ENCODE assay signal across 8 cellular contexts in the genomic region with DNA sequence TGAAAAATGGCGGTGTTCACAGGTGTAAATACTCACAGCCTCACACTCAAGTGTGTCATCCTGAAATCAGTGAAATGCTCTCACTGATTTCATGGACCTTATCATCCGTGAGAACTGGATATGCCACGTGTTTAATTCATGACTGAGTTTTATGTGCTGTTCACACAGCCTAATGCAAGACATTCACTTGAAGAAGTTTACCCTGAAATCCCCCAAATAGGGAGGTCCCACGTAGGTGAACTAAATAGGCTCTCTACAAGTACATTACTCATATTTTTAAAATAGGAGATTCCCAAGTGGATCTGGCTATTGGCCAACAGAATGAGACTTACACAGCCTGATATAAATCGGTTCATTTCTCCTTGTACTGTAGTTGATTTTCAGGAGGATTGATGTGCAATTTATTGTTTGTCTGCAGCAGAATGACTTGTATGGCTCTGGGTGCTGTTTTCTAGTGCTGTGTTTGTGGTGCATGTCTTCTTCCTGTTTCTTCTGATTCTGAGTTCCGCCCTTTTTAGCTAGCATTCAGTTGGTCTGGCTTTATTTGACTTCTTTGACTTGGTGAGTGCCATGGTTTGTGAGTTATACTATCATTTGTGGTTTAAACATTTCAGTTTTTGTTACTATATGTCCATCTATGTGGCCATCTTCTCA. TPM values are rescaled to one million over a fixed set of nuclear protein-coding genes. Genes with fewer than 3 reads are reported as not detected.
A peak's percentile ranks its signal among the peaks of the same experiment; 100 is the strongest.
DNase-seq lines count a peak whose midpoint lies in the region; ATAC-seq and TF ChIP-seq lines count a peak whose summit lies in the region.

No MANE protein-coding gene starts in this region.

- no peaks in the 10 kb centered on the region for H3K27me3 ChIP-seq in GM23338 (ENCODE audit: insufficient read depth)

- H3K27me3 Mint-ChIP-seq in GM23338 (ENCODE audit: insufficient read depth, low read depth, poor library complexity) (peaks cover 11% of the 10 kb centered on the region), natural killer cell (ENCODE audit: low read depth in 2 of 2) (no peaks in the 10 kb centered on the region)
- H3K27me3 Mint-ChIP-seq in activated CD4-positive, alpha-beta T cell treated with anti-CD3 and anti-CD28 coated beads, Interleukin-2, amount 10 ng/mL, durations not matched to agents 24 days and 14 days = peaks cover 4% of the 10 kb centered on the region

- no peaks in the 10 kb centered on the region for H3F3A ChIP-seq in GM23338 (replicated peaks; ENCODE audit: low read depth)

- H3K4me1 ChIP-seq in GM23338 (ENCODE audit: insufficient read depth) = peaks cover 53% of the 10 kb centered on the region

- TF ChIP-seq CTCF in GM23338 (conservative IDR thresholded peaks at IDR 0.05; ENCODE audit: low read depth in 2 of 2) (no peak), natural killer cell (IDR thresholded peaks at IDR 0.05) (no peak)

- peaks cover 72% of the 10 kb centered on the region for H3K4me1 Mint-ChIP-seq in GM23338
- H3K4me1 Mint-ChIP-seq in natural killer cell = peaks cover 42 to 67% of the 10 kb centered on the region in 2 donors
- peaks cover 3% of the 10 kb centered on the region for H3K4me1 Mint-ChIP-seq in activated CD4-positive, alpha-beta T cell treated with anti-CD3 and anti-CD28 coated beads, Interleukin-2, amount 10 ng/mL, durations not matched to agents 24 days and 14 days

- H3K4me3 ChIP-seq in GM23338 = no peak overlapping the region

- H3K27ac ChIP-seq in GM23338 (ENCODE audit: low read depth) = no peak overlapping the region; the same call in 1 of the 2 replicates

- no peak overlapping the region for H2AFZ ChIP-seq in GM23338

- ATAC-seq in GM18499 (IDR thresholded peaks at IDR 0.05; ENCODE audit: insufficient read depth, unreplicated experiment) (peak; percentile 27), GM23338 (no peak), natural killer cell (peak; percentile 51 to 74 (median 55)), HG03457 (IDR thresholded peaks at IDR 0.05; ENCODE audit: unreplicated experiment) (no peak), HG02588 (IDR thresholded peaks at IDR 0.05; ENCODE audit: unreplicated experiment) (no peak)

- peaks cover 21% of the 10 kb centered on the region for H4K20me1 ChIP-seq in GM23338 (replicated peaks; ENCODE audit: insufficient read depth)

- no peaks in the 10 kb centered on the region for H3K36me3 ChIP-seq in GM23338 (ENCODE audit: insufficient read depth)

- H3K4me2 ChIP-seq in GM23338 = no peak overlapping the region

- H3K27ac Mint-ChIP-seq in GM23338 (peak overlapping the region; percentile 2), natural killer cell (peak overlapping the region; percentile 67 to 88)
- no peak overlapping the region for H3K27ac Mint-ChIP-seq in activated CD4-positive, alpha-beta T cell treated with anti-CD3 and anti-CD28 coated beads, Interleukin-2, amount 10 ng/mL, durations not matched to agents 24 days and 14 days

- H3K79me2 ChIP-seq in GM23338 (replicated peaks; ENCODE audit: insufficient read depth) = peaks cover 100% of the 10 kb centered on the region

- no peaks in the 10 kb centered on the region for H3K9me2 ChIP-seq in GM23338 (ENCODE audit: insufficient read depth)

- intact Hi-C loops in natural killer cell (cut with micrococcal nuclease) = no loop called here
- intact Hi-C loops in activated CD4-positive, alpha-beta T cell treated with anti-CD3 and anti-CD28 coated beads, Interleukin-2, amount 10 ng/mL, durations not matched to agents 24 days and 14 days (cut with micrococcal nuclease) = no loop called here

- no peak overlapping the region for H3K4me3 Mint-ChIP-seq in GM23338
- H3K4me3 Mint-ChIP-seq in natural killer cell = peak overlapping the region; percentile 67
- H3K4me3 Mint-ChIP-seq in activated CD4-positive, alpha-beta T cell treated with anti-CD3 and anti-CD28 coated beads, Interleukin-2, amount 10 ng/mL, durations not matched to agents 24 days and 14 days = no peak overlapping the region

- H3K9me3 Mint-ChIP-seq in GM23338 (peaks cover 6% of the 10 kb centered on the region; the same call in 2 of the 3 replicates), natural killer cell (no peaks in the 10 kb centered on the region)
- H3K9me3 Mint-ChIP-seq in activated CD4-positive, alpha-beta T cell treated with anti-CD3 and anti-CD28 coated beads, Interleukin-2, amount 10 ng/mL, durations not matched to agents 24 days and 14 days = no peaks in the 10 kb centered on the region

- DNase-seq in GM23338 (ENCODE audit: low spot score) = no peak
- peak; percentile 85 for DNase-seq in NOMO-1 treated with DMSO at 0.1 percent for 48 hours (lab: John Stamatoyannopoulos, UW; ENCODE audit: unreplicated experiment)
- DNase-seq in natural killer cell = no peak
- no peak for DNase-seq in NCI-H2107 treated with DMSO at 0.1 percent for 48 hours (lab: John Stamatoyannopoulos, UW; ENCODE audit: unreplicated experiment)
- DNase-seq in activated CD4-positive, alpha-beta T cell treated with anti-CD3 and anti-CD28 coated beads, Interleukin-2, amount 10 ng/mL, durations not matched to agents 24 days and 14 days = no peak

- peaks cover 14% of the 10 kb centered on the region; the same call in 2 of the 3 replicates for H3K36me3 Mint-ChIP-seq in GM23338 (ENCODE audit: low read depth)
- no peaks in the 10 kb centered on the region for H3K36me3 Mint-ChIP-seq in natural killer cell
- no peaks in the 10 kb centered on the region for H3K36me3 Mint-ChIP-seq in activated CD4-positive, alpha-beta T cell treated with anti-CD3 and anti-CD28 coated beads, Interleukin-2, amount 10 ng/mL, durations not matched to agents 24 days and 14 days (ENCODE audit: low read depth)

TF ChIP-seq in GM23338, 12 proteins besides CTCF, POLR2A, EP300 and RAD21 (continues in another document):
- TF ChIP-seq EZH2 (IDR thresholded peaks at IDR 0.05; ENCODE audit: low read depth, unreplicated experiment) (no peak), CREB1 (CRISPR knock-in tag; IDR thresholded peaks at IDR 0.05; ENCODE audit: low read depth) (no peak), POLR2AphosphoS5 (IDR thresholded peaks at IDR 0.05; ENCODE audit: low read depth) (no peak), STAT1 (IDR thresholded peaks at IDR 0.05; ENCODE audit: unreplicated experiment) (no peak), JUNB (IDR thresholded peaks at IDR 0.05; ENCODE audit: unreplicated experiment) (no peak), NANOG (IDR thresholded peaks at IDR 0.05; ENCODE audit: borderline replicate concordance) (no peak)
- TF ChIP-seq, protein P1, sequence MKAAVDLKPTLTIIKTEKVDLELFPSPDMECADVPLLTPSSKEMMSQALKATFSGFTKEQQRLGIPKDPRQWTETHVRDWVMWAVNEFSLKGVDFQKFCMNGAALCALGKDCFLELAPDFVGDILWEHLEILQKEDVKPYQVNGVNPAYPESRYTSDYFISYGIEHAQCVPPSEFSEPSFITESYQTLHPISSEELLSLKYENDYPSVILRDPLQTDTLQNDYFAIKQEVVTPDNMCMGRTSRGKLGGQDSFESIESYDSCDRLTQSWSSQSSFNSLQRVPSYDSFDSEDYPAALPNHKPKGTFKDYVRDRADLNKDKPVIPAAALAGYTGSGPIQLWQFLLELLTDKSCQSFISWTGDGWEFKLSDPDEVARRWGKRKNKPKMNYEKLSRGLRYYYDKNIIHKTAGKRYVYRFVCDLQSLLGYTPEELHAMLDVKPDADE (IDR thresholded peaks at IDR 0.05) = no peak

RNA-seq across cellular contexts. Expression of a gene that starts 25.1 kb away (rescaled TPM):
- total RNA-seq in GM23338 (2014; rRNA removed; shearing (Covaris generic)) = 83.7 and 113 TPM in 2 replicates
- polyA plus RNA-seq in GM23338 (2016; fragmentation: Nextera tagmentation; extraction: Ambion mirVana) = 13.8 and 14.9 TPM in 2 replicates
- total RNA-seq in natural killer cell = 100 to 1,000 TPM in 1 of 3 donors, 10 to 100 TPM in 2; 84.6 to 136 (median 94.3) TPM
- total RNA-seq in activated CD4-positive, alpha-beta T cell treated with anti-CD3 and anti-CD28 coated beads, Interleukin-2, amount 10 ng/mL, durations not matched to agents 24 days and 14 days = 8.7 and 14.0 TPM in 2 replicates

Comparison
In these comparisons a context has a peak if more than half of its experiments do, and no peak if none do; other contexts are left out.
1. ATAC-seq: peak in GM18499 (single experiment) and natural killer cell (3 of 3); none in GM23338 (single experiment), HG03457 (single experiment) and HG02588 (single experiment).